Comparison of ENCODE assay signal across 16 cellular contexts in the genomic region with DNA sequence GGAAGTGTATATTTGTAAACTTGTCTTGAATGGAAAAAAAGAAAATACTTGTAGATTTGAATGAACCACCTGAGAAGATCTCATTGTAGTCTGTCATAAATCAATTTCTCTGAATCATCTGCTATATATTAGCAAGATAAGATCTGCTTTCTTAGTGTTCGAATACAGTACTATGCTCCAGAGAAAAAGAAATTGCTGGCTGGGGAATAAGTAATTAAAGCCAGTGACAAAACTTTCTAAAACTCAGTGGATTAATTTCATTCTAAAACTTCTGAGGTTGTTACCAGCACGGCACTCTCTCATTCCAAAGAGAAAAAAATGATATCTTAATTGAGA. TPM values are rescaled to one million over a fixed set of nuclear protein-coding genes. Genes with fewer than 3 reads are reported as not detected.
DNase-seq lines count a peak whose midpoint lies in the region; ATAC-seq and TF ChIP-seq lines count a peak whose summit lies in the region.
"Had no signal": no experiment of that assay in that cellular context is flagged by ENCODE, and none has a peak within 500 bp of the region (broad histone marks: within the 10 kb centered on the region; RNA-seq: fewer than 3 reads in every experiment).

No MANE protein-coding gene starts in this region.

- H3K9ac ChIP-seq in adipocyte (ENCODE audit: low read length) = peak overlapping the region; percentile 60
- H3K9ac ChIP-seq in stomach smooth muscle (ENCODE audit: low read length in 2 of 2) = peak overlapping the region in 1 of 2 donors; percentile 60

- DNase-seq in ELR (ENCODE audit: low read depth) (peak; percentile 66), adipocyte (ENCODE audit: low read depth) (no peak), foreskin keratinocyte (no peak), AG20443 (ENCODE audit: low spot score) (no peak)
- no peak for DNase-seq in activated effector memory CD4-positive, alpha-beta T cell treated with anti-CD3 and anti-CD28 coated beads, Interleukin-2, amount 50 U/mL, for 16 hours
- DNase-seq: aorta, DMS153 had no signal

- peak; percentile 25 for ATAC-seq in foreskin keratinocyte
- no peak for ATAC-seq in GM18511 (IDR thresholded peaks at IDR 0.05; ENCODE audit: unreplicated experiment)
- ATAC-seq in GM18873 (IDR thresholded peaks at IDR 0.05; ENCODE audit: low FRiP score, unreplicated experiment) = no peak
- ATAC-seq: effector memory CD8-positive, alpha-beta T cell; naive thymus-derived CD8-positive, alpha-beta T cell had no signal

- no peak for TF ChIP-seq CTCF in foreskin keratinocyte (conservative IDR thresholded peaks at IDR 0.05)

- H3K4me1 ChIP-seq in adipocyte (ENCODE audit: control insufficient read depth, insufficient read depth, low read length) (peaks cover 27% of the 10 kb centered on the region), foreskin keratinocyte (peaks cover 11% of the 10 kb centered on the region), stomach smooth muscle (ENCODE audit: control insufficient read depth, insufficient read depth, low read length) (peaks cover 7% of the 10 kb centered on the region)

- peaks cover 65% of the 10 kb centered on the region for H3K36me3 ChIP-seq in adipocyte (ENCODE audit: control insufficient read depth, insufficient read depth, low read length, severe bottlenecking)
- peaks cover 32 to 35% of the 10 kb centered on the region in 2 donors for H3K36me3 ChIP-seq in stomach smooth muscle (ENCODE audit: control insufficient read depth in 2 of 2, insufficient read depth in 2 of 2, low read length in 2 of 2)

- H3K27me3 ChIP-seq in adipocyte (replicated peaks; ENCODE audit: control insufficient read depth, insufficient read depth, low read length) (no peaks in the 10 kb centered on the region), foreskin keratinocyte (no peaks in the 10 kb centered on the region), stomach smooth muscle (ENCODE audit: control insufficient read depth in 1 of 2, insufficient read depth in 2 of 2, low read length in 2 of 2) (no peaks in the 10 kb centered on the region)
- H3K27me3 ChIP-seq: BE2C had no signal

- H3K27ac ChIP-seq in foreskin keratinocyte (peak overlapping the region; percentile 2), stomach smooth muscle (ENCODE audit: low read length) (peak overlapping the region; percentile 38)

- peak overlapping the region; percentile 69 for H3K4me3 ChIP-seq in adipocyte (ENCODE audit: low read length)
- peak overlapping the region in 1 of 2 donors; percentile 29 for H3K4me3 ChIP-seq in stomach smooth muscle (ENCODE audit: low read length in 2 of 2)
- H3K4me3 ChIP-seq: skin epidermis had no signal

- no peaks in the 10 kb centered on the region for H3K9me3 ChIP-seq in adipocyte (ENCODE audit: control insufficient read depth, low read length)
- no peaks in the 10 kb centered on the region for H3K9me3 ChIP-seq in stomach smooth muscle (ENCODE audit: control insufficient read depth in 2 of 2, low read length in 2 of 2)
- H3K9me3 ChIP-seq: BE2C had no signal

RNA-seq across cellular contexts. Expression of a gene that starts 22.4 kb away (rescaled TPM):
- 0.34 and 0.35 TPM in 2 replicates for total RNA-seq in foreskin keratinocyte
- polyA plus RNA-seq in foreskin keratinocyte = 0.28 and 0.42 TPM in 2 replicates

RNA-seq across cellular contexts. Expression of a gene that starts 22.7 kb away (rescaled TPM):
- total RNA-seq in foreskin keratinocyte = 191 and 213 TPM in 2 replicates
- polyA plus RNA-seq in foreskin keratinocyte = 141 and 149 TPM in 2 replicates

RNA-seq across cellular contexts. Expression of a gene that starts 59.8 kb away (rescaled TPM):
- not detected in 2 replicates for total RNA-seq in foreskin keratinocyte
- polyA plus RNA-seq in foreskin keratinocyte = not detected in 2 replicates
- total RNA-seq: activated CD4-positive, alpha-beta T cell treated with anti-CD3 and anti-CD28 coated beads, Interleukin-2, amount 10 ng/mL, durations not matched to agents 7 days and 5 days; aorta; naive thymus-derived CD8-positive, alpha-beta T cell; temporal lobe had no signal
- polyA plus RNA-seq: aorta; naive thymus-derived CD8-positive, alpha-beta T cell had no signal
